ENCODE assay signal across 8 cellular contexts in genomic region chr14:64800000-64800399, GRCh38.
A peak's percentile ranks its signal among the peaks of the same experiment; 100 is the strongest.
DNase-seq lines count a peak whose midpoint lies in the region; ATAC-seq and TF ChIP-seq lines count a peak whose summit lies in the region.

No MANE protein-coding gene starts in this region.

- no peaks in the 10 kb centered on the region for H3K4me1 ChIP-seq in spleen

- peak overlapping the region in 1 of 6 donors; percentile 35 for H3K27ac Mint-ChIP-seq in immature natural killer cell

- peak; percentile 56 for TF ChIP-seq CTCF in foreskin fibroblast (IDR thresholded peaks at IDR 0.05; ENCODE audit: low read depth, low read length)
- TF ChIP-seq CTCF in spleen (IDR thresholded peaks at IDR 0.05 in 8 of 11, conservative IDR thresholded peaks at IDR 0.05 in 3 of 11), result peak in 7 of 11 experiments; percentile 15 to 50 (median 40)
- TF ChIP-seq CTCF in GM13976 (IDR thresholded peaks at IDR 0.05; ENCODE audit: borderline replicate concordance, control extremely low read depth, extremely low read depth, insufficient read depth, missing control alignments), result no peak

- H3K4me3 ChIP-seq in foreskin fibroblast (ENCODE audit: low read depth in 1 of 2, low read length in 2 of 2), result no peak overlapping the region
- no peak overlapping the region for H3K4me3 ChIP-seq in spleen

- peaks cover 2 to 4% (median 2%) of the 10 kb centered on the region in 3 donors for H3K27me3 Mint-ChIP-seq in immature natural killer cell (ENCODE audit: low read depth in 3 of 3)

- no peaks in the 10 kb centered on the region for H3K27me3 ChIP-seq in spleen (replicated peaks in 1 of 7)

- H3K4me3 Mint-ChIP-seq in immature natural killer cell, result no peak overlapping the region

- H3K4me1 Mint-ChIP-seq in immature natural killer cell, result no peaks in the 10 kb centered on the region

- H3K9me3 ChIP-seq in spleen, result no peaks in the 10 kb centered on the region

- peak; percentile 12 for DNase-seq in stimulated activated CD4-positive, alpha-beta T cell treated with anti-CD3 and anti-CD28 coated beads, Interleukin-1b, Interleukin-23, amount 100 ng/mL, for 48 hours
- DNase-seq in stimulated activated CD4-positive, alpha-beta T cell treated with anti-CD3 and anti-CD28 coated beads, Interleukin-4, amount 100 ng/mL, for 4 hours, result no peak
- peak; percentile 30 to 69 for DNase-seq in foreskin fibroblast
- no peak for DNase-seq in spleen
- DNase-seq in GM13976 (ENCODE audit: low spot score), result no peak
- DNase-seq in immature natural killer cell, result no peak
- no peak for DNase-seq in stimulated activated CD4-positive, alpha-beta T cell treated with anti-CD3 and anti-CD28 coated beads, Interleukin-12 subunit alpha, Interleukin-12 subunit beta, amount 100 ng/mL, for 4 hours

- no peaks in the 10 kb centered on the region for H3K9me3 Mint-ChIP-seq in immature natural killer cell

- intact Hi-C loops in spleen (cut with DNase I; ENCODE audit: low total_unique reads), result no loop called here

- no peaks in the 10 kb centered on the region for H3K36me3 ChIP-seq in spleen

- 66 to 87% (median 76%) methylated on average over 3 of the region's 3 CpGs for WGBS in spleen, 5 donors

- in situ Hi-C loops in GM13976 (cut with MboI; ENCODE audit: low sequenced_read_pairs, unreplicated experiment), result no loop called here

- no peaks in the 10 kb centered on the region for H3K36me3 Mint-ChIP-seq in immature natural killer cell

- H3K27ac ChIP-seq in spleen, result no peak overlapping the region

- no peak for TF ChIP-seq POLR2A in spleen (IDR thresholded peaks at IDR 0.05)

- ATAC-seq in SK-N-SH treated with all-trans-retinoic acid at 6 μM for 48 hours, result peak; percentile 73

TF ChIP-seq in SK-N-SH treated with all-trans-retinoic acid at 6 μM for 48 hours, 23 proteins besides CTCF, POLR2A, EP300 and RAD21:
- TF ChIP-seq ZNF70 (CRISPR knock-in tag; IDR thresholded peaks at IDR 0.05) (no peak), PATZ1 (CRISPR knock-in tag; IDR thresholded peaks at IDR 0.05; ENCODE audit: borderline replicate concordance) (no peak), ZNF565 (CRISPR knock-in tag; conservative IDR thresholded peaks at IDR 0.05; ENCODE audit: low read depth) (no peak), ZNF8 (CRISPR knock-in tag; IDR thresholded peaks at IDR 0.05) (no peak), BACH2 (CRISPR knock-in tag; IDR thresholded peaks at IDR 0.05; ENCODE audit: borderline replicate concordance) (no peak), CREB5 (CRISPR knock-in tag; IDR thresholded peaks at IDR 0.05; ENCODE audit: low read depth) (no peak), ZC3H10 (CRISPR knock-in tag; IDR thresholded peaks at IDR 0.05) (no peak), ARNTL (CRISPR knock-in tag; IDR thresholded peaks at IDR 0.05; ENCODE audit: borderline replicate concordance, low read depth) (no peak), TOX (CRISPR knock-in tag; IDR thresholded peaks at IDR 0.05; ENCODE audit: borderline replicate concordance) (no peak), OSR1 (CRISPR knock-in tag; IDR thresholded peaks at IDR 0.05) (no peak), POU6F1 (CRISPR knock-in tag; IDR thresholded peaks at IDR 0.05; ENCODE audit: borderline replicate concordance, low read depth) (no peak), TCF4 (CRISPR knock-in tag; IDR thresholded peaks at IDR 0.05; ENCODE audit: borderline replicate concordance) (no peak), ESRRG (CRISPR knock-in tag; IDR thresholded peaks at IDR 0.05) (no peak), CSRNP3 (CRISPR knock-in tag; IDR thresholded peaks at IDR 0.05) (no peak), ZFP3 (CRISPR knock-in tag; IDR thresholded peaks at IDR 0.05) (no peak)

Comparison
In these comparisons a context has a peak if more than half of its experiments do, and no peak if none do; other contexts are left out.
1. DNase-seq: peak in stimulated activated CD4-positive, alpha-beta T cell treated with anti-CD3 and anti-CD28 coated beads, Interleukin-1b, Interleukin-23, amount 100 ng/mL, for 48 hours (single experiment) and foreskin fibroblast (2 of 2); none in stimulated activated CD4-positive, alpha-beta T cell treated with anti-CD3 and anti-CD28 coated beads, Interleukin-4, amount 100 ng/mL, for 4 hours (0 of 2), spleen (single experiment), GM13976 (single experiment), immature natural killer cell (0 of 3) and stimulated activated CD4-positive, alpha-beta T cell treated with anti-CD3 and anti-CD28 coated beads, Interleukin-12 subunit alpha, Interleukin-12 subunit beta, amount 100 ng/mL, for 4 hours (single experiment).